Comparison of ENCODE assay signal across 28 cellular contexts in genomic region chr5:136631176-136631575, GRCh38.
A peak's percentile ranks its signal among the peaks of the same experiment; 100 is the strongest.
DNase-seq lines count a peak whose midpoint lies in the region; ATAC-seq, FAIRE-seq and TF ChIP-seq lines count a peak whose summit lies in the region.
"Had no signal": no experiment of that assay in that cellular context is flagged by ENCODE, and none has a peak within 500 bp of the region (broad histone marks: within the 10 kb centered on the region; RNA-seq: fewer than 3 reads in every experiment).

No MANE protein-coding gene starts in this region.

- H3K4me1 ChIP-seq in K562 (replicated peaks in 1 of 2; ENCODE audit: control insufficient read depth in 2 of 2, insufficient read depth in 2 of 2, low read length in 2 of 2) = peaks cover 3 to 8% of the 10 kb centered on the region in 2 experiments; a peak in 4 of 5 replicates
- no peaks in the 10 kb centered on the region for H3K4me1 ChIP-seq in hepatocyte (ENCODE audit: insufficient read depth)
- no peaks in the 10 kb centered on the region for H3K4me1 ChIP-seq in spleen
- H3K4me1 ChIP-seq: A549, esophagus squamous epithelium, right atrium auricular region, transverse colon had no signal

- no peak overlapping the region; a peak in 1 of 4 replicates for H3K9ac ChIP-seq in K562 (ENCODE audit: insufficient read depth in 1 of 2, low read depth in 2 of 2, low read length in 2 of 2)

- peak; percentile 90 for FAIRE-seq in D721Med (lab: Jason Lieb, UNC)
- no peak for FAIRE-seq in K562 (lab: Jason Lieb, UNC)
- FAIRE-seq: A549, keratinocyte had no signal

- WGBS in K562 (ENCODE audit: insufficient coverage, low coverage, missing lambda C conversion rate) = 0% methylated on average over 1 of the region's 1 CpG
- WGBS in hepatocyte (ENCODE audit: low lambda C conversion rate, missing lambda C conversion rate) = 23% methylated on average over 1 of the region's 1 CpG
- WGBS in spleen, 5 donors = 53 to 89% (median 70%) methylated on average over 1 of the region's 1 CpG

- DNase-seq in D721Med (ENCODE audit: insufficient read length, low spot score) (peak; percentile 45), OCI-M1 (lab: John Stamatoyannopoulos, UW) (peak; percentile 71), K562 (ENCODE audit: extremely low read depth in 1 of 4, low spot score in 3 of 4) (peak in 2 of 4 experiments; percentile 9 to 16), iris pigment epithelial cell (ENCODE audit: low read depth) (peak; percentile 6), hepatocyte (ENCODE audit: low spot score) (no peak), NCI-H2029 treated with DMSO at 0.1 percent for 48 hours (lab: John Stamatoyannopoulos, UW) (no peak), spleen (no peak)
- no peak for DNase-seq in activated CD8-positive, alpha-beta memory T cell treated with anti-CD3 and anti-CD28 coated beads, Interleukin-2, amount 50 U/mL, for 4 hours
- DNase-seq: activated CD4-positive, alpha-beta T cell treated with anti-CD3 and anti-CD28 coated beads, Interleukin-2, amount 50 U/mL, for 48 hours; activated naive CD4-positive, alpha-beta T cell treated with anti-CD3 and anti-CD28 coated beads for 36 hours; amygdala; CD8-positive, alpha-beta T cell; effector memory CD4-positive, alpha-beta T cell; esophagus squamous epithelium; GF-D8; MV-4-11; naive thymus-derived CD8-positive, alpha-beta T cell; NCI-H146; ovary; SHP77 treated with DMSO at 0.1 percent for 48 hours; stimulated activated CD4-positive, alpha-beta T cell treated with anti-CD3 and anti-CD28 coated beads, Interleukin-4, amount 100 ng/mL, for 1 hour; T1000; transverse colon had no signal

- H3K4me2 ChIP-seq in K562 (ENCODE audit: insufficient read depth, low read length) = no peak overlapping the region
- no peak overlapping the region for H3K4me2 ChIP-seq in hepatocyte
- H3K4me2 ChIP-seq: A549 had no signal

- H3K36me3 ChIP-seq in K562 (ENCODE audit: control insufficient read depth, insufficient read depth, low read length) (no peaks in the 10 kb centered on the region), hepatocyte (replicated peaks; ENCODE audit: insufficient read depth, low read depth) (no peaks in the 10 kb centered on the region), spleen (no peaks in the 10 kb centered on the region)
- H3K36me3 ChIP-seq: cardiac muscle cell, esophagus squamous epithelium, ovary, right atrium auricular region, transverse colon had no signal

- H3K9me1 ChIP-seq in K562 (ENCODE audit: control insufficient read depth, insufficient read depth, low read length) = no peaks in the 10 kb centered on the region

- H3K4me3 ChIP-seq in K562 (no peak overlapping the region), hepatocyte (no peak overlapping the region), spleen (no peak overlapping the region)
- H3K4me3 ChIP-seq: A549, cardiac muscle cell, coronary artery, esophagus squamous epithelium, ovary, right atrium auricular region, transverse colon had no signal

- H3K27me3 ChIP-seq in K562 (ENCODE audit: control insufficient read depth in 2 of 2, insufficient read depth in 2 of 2, low read length in 2 of 2) (peaks cover 0 to 6% of the 10 kb centered on the region in 2 experiments; a peak in 1 of 5 replicates), hepatocyte (no peaks in the 10 kb centered on the region), spleen (replicated peaks in 1 of 7) (no peaks in the 10 kb centered on the region)
- H3K27me3 ChIP-seq: cardiac muscle cell, esophagus squamous epithelium, ovary, right atrium auricular region, transverse colon had no signal

- TF ChIP-seq CTCF in D721Med (IDR thresholded peaks at IDR 0.05; ENCODE audit: insufficient read depth, missing control alignments) (no peak), K562 (IDR thresholded peaks at IDR 0.05 in 2 of 3, conservative IDR thresholded peaks at IDR 0.05 in 1 of 3; ENCODE audit: insufficient read depth in 2 of 3, low read depth in 1 of 3, low read length in 3 of 3) (no peak), hepatocyte (IDR thresholded peaks at IDR 0.05; ENCODE audit: poor library complexity) (no peak), spleen (IDR thresholded peaks at IDR 0.05 in 8 of 11, conservative IDR thresholded peaks at IDR 0.05 in 3 of 11) (no peak)

- intact Hi-C loops in K562 (cut with micrococcal nuclease) = no loop called here
- intact Hi-C loops in spleen (cut with DNase I; ENCODE audit: low total_unique reads) = no loop called here

- no TSS peak for BruUV-seq in K562 (replicated peaks; lab: Mats Ljungman, UMichigan)

- no peak for TF ChIP-seq EP300 in K562 (IDR thresholded peaks at IDR 0.05; ENCODE audit: low read length)

- in situ Hi-C loops in K562 (cut with MboI) = no loop called here

- no peak for TF ChIP-seq POLR2A in K562 (conservative IDR thresholded peaks at IDR 0.05)
- no peak for TF ChIP-seq POLR2A in spleen (IDR thresholded peaks at IDR 0.05)

- CTCF ChIA-PET in K562 (lab: Yijun Ruan, JAX; ENCODE audit: low intra/inter-chr PET ratio) = no interaction called here

- H4K20me1 ChIP-seq in K562 (replicated peaks; ENCODE audit: control insufficient read depth, insufficient read depth, low read length) = peaks cover 6% of the 10 kb centered on the region
- H4K20me1 ChIP-seq in hepatocyte (ENCODE audit: insufficient read depth, poor library complexity, severe bottlenecking) = no peaks in the 10 kb centered on the region

- H3K9me3 ChIP-seq in K562 (replicated peaks; ENCODE audit: control insufficient read depth, insufficient read depth, low read depth, low read length) = no peaks in the 10 kb centered on the region
- no peaks in the 10 kb centered on the region for H3K9me3 ChIP-seq in hepatocyte (ENCODE audit: low read depth)
- H3K9me3 ChIP-seq in spleen = no peaks in the 10 kb centered on the region
- H3K9me3 ChIP-seq: A549, esophagus squamous epithelium, ovary, right atrium auricular region, transverse colon had no signal

- H3K9me2 ChIP-seq in hepatocyte (replicated peaks; ENCODE audit: insufficient read depth) = no peaks in the 10 kb centered on the region

- ATAC-seq in K562 = no peak
- ATAC-seq: A549; CD8-positive, alpha-beta T cell; naive thymus-derived CD8-positive, alpha-beta T cell had no signal

- H3K79me2 ChIP-seq in K562 (ENCODE audit: control insufficient read depth, insufficient read depth, low read length) (no peaks in the 10 kb centered on the region), hepatocyte (no peaks in the 10 kb centered on the region)

- no peak for TF ChIP-seq RAD21 in K562 (CRISPR knock-in tag; conservative IDR thresholded peaks at IDR 0.05 in 1 of 2, IDR thresholded peaks at IDR 0.05 in 1 of 2)

- H2AFZ ChIP-seq in K562 (ENCODE audit: low read depth, low read length) (no peak overlapping the region), hepatocyte (no peak overlapping the region)

- H3K27ac ChIP-seq in K562 (ENCODE audit: extremely low read depth, low read depth, low read length) (no peak overlapping the region), hepatocyte (no peak overlapping the region), spleen (no peak overlapping the region)
- H3K27ac ChIP-seq: A549, cardiac muscle cell, coronary artery, esophagus squamous epithelium, ovary, right atrium auricular region, transverse colon had no signal

- POLR2A ChIA-PET in K562 (lab: Yijun Ruan, JAX) = interaction anchor here (1.0 to 1.2 kb wide), 2 partner anchors 8 to 9 kb away, joined by 4 to 5 read pairs; no protein-coding TSS in a partner anchor

TF ChIP-seq in K562, 482 proteins besides CTCF, POLR2A, EP300 and RAD21 (continues in another document):
- TF ChIP-seq ARHGAP35 (IDR thresholded peaks at IDR 0.05; ENCODE audit: partially characterized antibody) (no peak), RCOR1 (IDR thresholded peaks at IDR 0.05; ENCODE audit: borderline replicate concordance in 1 of 2, low read depth in 2 of 2, low read length in 2 of 2) (peak in 1 of 2 experiments; percentile 45; a peak in 1 of 4 replicates), C11orf30 (IDR thresholded peaks at IDR 0.05; ENCODE audit: low read depth) (peak; percentile 67), ZBTB17 (CRISPR knock-in tag; IDR thresholded peaks at IDR 0.05) (no peak), SOX6 (IDR thresholded peaks at IDR 0.05) (peak; percentile 73), MAFK (IDR thresholded peaks at IDR 0.05; ENCODE audit: low read length) (peak; percentile 50; the same call in 1 of the 2 replicates), FOXA3 (CRISPR knock-in tag; conservative IDR thresholded peaks at IDR 0.05 in 1 of 2, IDR thresholded peaks at IDR 0.05 in 1 of 2) (0 out of 4 replicates have a peak, but pooled peaks of 1 of the 2 experiments have one; percentile 34), ZFP30 (CRISPR knock-in tag; IDR thresholded peaks at IDR 0.05; ENCODE audit: borderline replicate concordance) (no peak), E2F3 (CRISPR knock-in tag; IDR thresholded peaks at IDR 0.05) (no peak), RBM34 (IDR thresholded peaks at IDR 0.05; ENCODE audit: borderline replicate concordance, insufficient read depth, low read length) (no peak), CREB3L1 (IDR thresholded peaks at IDR 0.05; ENCODE audit: borderline replicate concordance, low read depth) (no peak), NFE2 (IDR thresholded peaks at IDR 0.05; ENCODE audit: low read depth) (peak; percentile 89), MBD1 (CRISPR knock-in tag; IDR thresholded peaks at IDR 0.05) (no peak), MAFG (tag; conservative IDR thresholded peaks at IDR 0.05) (peak; percentile 61), KLF16 (IDR thresholded peaks at IDR 0.05) (no peak)

Comparison
In these comparisons a context has a peak if more than half of its experiments do, and no peak if none do; other contexts are left out.
1. DNase-seq: peak in D721Med (single experiment), OCI-M1 (single experiment) and iris pigment epithelial cell (single experiment); none in hepatocyte (single experiment), activated CD8-positive, alpha-beta memory T cell treated with anti-CD3 and anti-CD28 coated beads, Interleukin-2, amount 50 U/mL, for 4 hours (single experiment), NCI-H2029 treated with DMSO at 0.1 percent for 48 hours (single experiment) and spleen (single experiment).